In genomic region chr5:150120062-150120441, GRCh38 we compare ENCODE assay signal across 17 cellular contexts. TPM values are rescaled to one million over a fixed set of nuclear protein-coding genes. Genes with fewer than 3 reads are reported as not detected.
A peak's percentile ranks its signal among the peaks of the same experiment; 100 is the strongest.
DNase-seq lines count a peak whose midpoint lies in the region; ATAC-seq and TF ChIP-seq lines count a peak whose summit lies in the region.
"Had no signal": no experiment of that assay in that cellular context is flagged by ENCODE, and none has a peak within 500 bp of the region (broad histone marks: within the 10 kb centered on the region; RNA-seq: fewer than 3 reads in every experiment).

No MANE protein-coding gene starts in this region.

- no peaks in the 10 kb centered on the region for H3K9me3 ChIP-seq in sigmoid colon

- intact Hi-C loops in sigmoid colon (cut with DNase I) = no loop called here

- no peaks in the 10 kb centered on the region for H3K4me1 ChIP-seq in sigmoid colon

- H3K27me3 ChIP-seq in H7 (ENCODE audit: control insufficient read depth, insufficient read depth, low read length) (no peaks in the 10 kb centered on the region), sigmoid colon (no peaks in the 10 kb centered on the region)

- H3K27ac Mint-ChIP-seq in activated T-helper 17 cell treated with anti-CD3 and anti-CD28 coated beads, Interleukin-2, amount 50 U/mL, for 72 hours = no peak overlapping the region

- ATAC-seq in activated T-helper 17 cell treated with anti-CD3 and anti-CD28 coated beads, Interleukin-2, amount 50 U/mL, for 72 hours (replicated peaks) = no peak
- ATAC-seq: K562, Panc1, Right ventricle myocardium inferior had no signal

- no peak for TF ChIP-seq EP300 in sigmoid colon (IDR thresholded peaks at IDR 0.05)

- no peaks in the 10 kb centered on the region for H3K36me3 Mint-ChIP-seq in activated T-helper 17 cell treated with anti-CD3 and anti-CD28 coated beads, Interleukin-2, amount 50 U/mL, for 72 hours (ENCODE audit: low read depth)
- H3K36me3 Mint-ChIP-seq: CD14-positive monocyte had no signal

- H3K36me3 ChIP-seq in H7 (replicated peaks; ENCODE audit: control insufficient read depth, insufficient read depth, low read length) = no peaks in the 10 kb centered on the region; the same call in 1 of the 2 replicates
- peaks cover 8 to 95% (median 34%) of the 10 kb centered on the region in 4 donors for H3K36me3 ChIP-seq in sigmoid colon

- WGBS in sigmoid colon, 2 donors = 95 to 97% methylated on average over 3 of the region's 3 CpGs

- DNase-seq in 8988T (peak; percentile 24), H7 (peak; percentile 32), islet precursor cell (peak; percentile 41), sigmoid colon (peak; percentile 51), pons (ENCODE audit: low spot score) (no peak), anterior cingulate cortex (lab: John Stamatoyannopoulos, UW) (no peak)
- DNase-seq: DMS79, GOT3, NCI-H1105, NCI-H2081, NCI-H2171 treated with DMSO at 0.1 percent for 48 hours, NCI-H446 treated with DMSO at 0.1 percent for 48 hours had no signal

- no peak for TF ChIP-seq POLR2A in sigmoid colon (IDR thresholded peaks at IDR 0.05)

- H3K27ac ChIP-seq in sigmoid colon = no peak overlapping the region

- H3K4me1 Mint-ChIP-seq in activated T-helper 17 cell treated with anti-CD3 and anti-CD28 coated beads, Interleukin-2, amount 50 U/mL, for 72 hours = no peaks in the 10 kb centered on the region

- no peak overlapping the region for H3K4me3 ChIP-seq in H7 (ENCODE audit: insufficient read depth, low read depth, low read length)
- no peak overlapping the region for H3K4me3 ChIP-seq in sigmoid colon
- H3K4me3 ChIP-seq: K562 had no signal

- H3K27me3 Mint-ChIP-seq in activated T-helper 17 cell treated with anti-CD3 and anti-CD28 coated beads, Interleukin-2, amount 50 U/mL, for 72 hours = no peaks in the 10 kb centered on the region

- no peak for TF ChIP-seq CTCF in sigmoid colon (IDR thresholded peaks at IDR 0.05)

- no peaks in the 10 kb centered on the region for H3K9me3 Mint-ChIP-seq in activated T-helper 17 cell treated with anti-CD3 and anti-CD28 coated beads, Interleukin-2, amount 50 U/mL, for 72 hours
- H3K9me3 Mint-ChIP-seq: CD14-positive monocyte had no signal

- no peak overlapping the region for H3K4me3 Mint-ChIP-seq in activated T-helper 17 cell treated with anti-CD3 and anti-CD28 coated beads, Interleukin-2, amount 50 U/mL, for 72 hours
- H3K4me3 Mint-ChIP-seq: CD14-positive monocyte had no signal

RNA-seq across cellular contexts. Expression of gene CSF1R, which starts 33.7 kb away (rescaled TPM):
- total RNA-seq in H7 (2014; rRNA removed; shearing (Covaris generic)) = not detected in 2 replicates
- total RNA-seq in sigmoid colon = 10 to 100 TPM; 21.9 to 44.4 (median 36.0) TPM
- polyA plus RNA-seq in sigmoid colon = 10 to 100 TPM; 10.8 to 26.1 (median 16.3) TPM
- total RNA-seq in activated T-helper 17 cell treated with anti-CD3 and anti-CD28 coated beads, Interleukin-2, amount 50 U/mL, for 72 hours = 1 to 10 TPM in 1 of 2 donors, under 1 TPM in 1; 0.87 to 2.8 TPM

RNA-seq across cellular contexts. Expression of gene PDGFRB, which starts 35.6 kb away (rescaled TPM):
- 0.48 and 3.2 TPM in 2 replicates for total RNA-seq in H7 (2014; rRNA removed; shearing (Covaris generic))
- 100 to 1,000 TPM in 1 of 4 donors, 10 to 100 TPM in 3; 54.9 to 104 (median 69.4) TPM for total RNA-seq in sigmoid colon
- polyA plus RNA-seq in sigmoid colon = 10 to 100 TPM in 1 of 3 donors, 1 to 10 TPM in 2; 3.9 to 26.7 (median 6.0) TPM
- under 1 TPM; 0.26 to 0.76 TPM for total RNA-seq in activated T-helper 17 cell treated with anti-CD3 and anti-CD28 coated beads, Interleukin-2, amount 50 U/mL, for 72 hours

RNA-seq across cellular contexts. Expression of gene CDX1, which starts 46.5 kb away (rescaled TPM):
- 0.62 TPM in 1 of 2 replicates, not detected in the other for total RNA-seq in H7 (2014; rRNA removed; shearing (Covaris generic))
- 1 to 10 TPM in 1 of 4 donors, under 1 TPM in 1, not detected in 2; 0.71 to 1.4 TPM for total RNA-seq in sigmoid colon
- 100 to 1,000 TPM; 325 to 455 (median 330) TPM for polyA plus RNA-seq in sigmoid colon
- total RNA-seq in activated T-helper 17 cell treated with anti-CD3 and anti-CD28 coated beads, Interleukin-2, amount 50 U/mL, for 72 hours = not detected
- total RNA-seq: Right ventricle myocardium inferior had no signal
- polyA plus RNA-seq: CD14-positive monocyte had no signal

Comparison
In these comparisons a context has a peak if more than half of its experiments do, and no peak if none do; other contexts are left out.
1. DNase-seq: peak in 8988T (single experiment), H7 (single experiment), islet precursor cell (single experiment) and sigmoid colon (single experiment); none in pons (single experiment) and anterior cingulate cortex (0 of 58).
2. RNA of gene CSF1R, which starts 33.7 kb away (total RNA-seq): 21.9 to 44.4 TPM in sigmoid colon; 0.87 to 2.8 TPM in activated T-helper 17 cell treated with anti-CD3 and anti-CD28 coated beads, Interleukin-2, amount 50 U/mL, for 72 hours and not detected in H7; every median in the first group is over 4 times any median in the second.
3. RNA of gene PDGFRB, which starts 35.6 kb away (total RNA-seq): 54.9 to 104 TPM in sigmoid colon; 0.48 to 3.2 TPM in H7 and 0.26 to 0.76 TPM in activated T-helper 17 cell treated with anti-CD3 and anti-CD28 coated beads, Interleukin-2, amount 50 U/mL, for 72 hours; every median in the first group is over 10 times any median in the second.